ENCODE assay signal across 35 cellular contexts in the genomic region with DNA sequence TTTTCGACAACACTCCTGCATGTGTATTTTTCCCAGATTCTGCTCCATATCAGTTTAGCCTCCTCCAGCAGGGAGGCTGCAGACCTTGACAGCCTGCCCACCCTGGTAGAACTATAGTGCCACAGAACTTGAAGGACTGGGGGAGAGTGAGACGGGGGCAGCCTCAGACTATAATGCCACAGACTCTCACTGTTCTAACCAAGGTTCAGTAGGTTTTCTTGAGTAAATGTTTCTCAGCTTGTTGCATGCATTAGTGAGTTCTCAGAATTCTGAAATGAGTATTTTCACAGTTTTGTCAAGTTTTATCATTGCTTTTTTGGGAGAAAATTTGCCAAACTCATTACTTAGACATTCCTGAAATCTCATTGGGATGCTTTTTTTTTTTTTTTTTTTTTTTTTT.
"Had no signal": no experiment of that assay in that cellular context is flagged by ENCODE, and none has a peak within 500 bp of the region (broad histone marks: within the 10 kb centered on the region; RNA-seq: fewer than 3 reads in every experiment).

No MANE protein-coding gene starts in this region.

- H3K27me3 ChIP-seq: MG63 had no signal

- DNase-seq: Karpas-422, Kasumi-1, MG63, MM.1S, MV-4-11, NCI-H1048, NCI-H1092, NCI-H1092 treated with DMSO at 0.1 percent for 48 hours, NCI-H1105, NCI-H1105 treated with DMSO at 0.1 percent for 48 hours, NCI-H1417, NCI-H1417 treated with DMSO at 0.1 percent for 48 hours, NCI-H1436, NCI-H1436 treated with DMSO at 0.1 percent for 48 hours, NCI-H146, NCI-H1694, NCI-H1694 treated with DMSO at 0.1 percent for 48 hours, NCI-H187, NCI-H187 treated with DMSO at 0.1 percent for 48 hours, NCI-H1930, NCI-H2029, NCI-H2029 treated with DMSO at 0.1 percent for 48 hours, NCI-H2081, NCI-H2081 treated with DMSO at 0.1 percent for 48 hours, NCI-H2107, NCI-H2171, NCI-H2171 treated with DMSO at 0.1 percent for 48 hours, NCI-H2227 treated with DMSO at 0.1 percent for 48 hours, NCI-H226, NCI-H345, NCI-H446, NCI-H446 treated with DMSO at 0.1 percent for 48 hours, NCI-H510A, NCI-H510A treated with DMSO at 0.1 percent for 48 hours, NCI-H524 had no signal

- H3K4me3 ChIP-seq: MG63 had no signal
